ENCODE assay signal across 1 cellular context in genomic region chr3:40452876-40453730, GRCh38.
TF ChIP-seq lines count a peak whose summit lies in the region.

No MANE protein-coding gene starts in this region.

TF ChIP-seq in HepG2, 621 proteins besides CTCF, POLR2A, EP300 and RAD21 (continued from another document and continues in another):
- TF ChIP-seq RERE (CRISPR knock-in tag; IDR thresholded peaks at IDR 0.05; ENCODE audit: low read depth) (0 out of 2 replicates have a peak, but pooled peaks have one; percentile 17), TAF1 (CRISPR knock-in tag; IDR thresholded peaks at IDR 0.05) (peak; percentile 87), KMT2B (CRISPR knock-in tag; IDR thresholded peaks at IDR 0.05) (peak; percentile 83), JARID2 (CRISPR knock-in tag; IDR thresholded peaks at IDR 0.05; ENCODE audit: insufficient replicate concordance) (no peak), RNF2 (conservative IDR thresholded peaks at IDR 0.05; ENCODE audit: low read depth) (0 out of 2 replicates have a peak, but pooled peaks have one; percentile 23), ZNF674 (CRISPR knock-in tag; IDR thresholded peaks at IDR 0.05; ENCODE audit: low read depth) (no peak), TARDBP (CRISPR knock-in tag; IDR thresholded peaks at IDR 0.05) (no peak), ISL2 (CRISPR knock-in tag; IDR thresholded peaks at IDR 0.05) (peak; percentile 25; the same call in 1 of the 2 replicates), FOXA3 (CRISPR knock-in tag; IDR thresholded peaks at IDR 0.05) (peak; percentile 48), MLLT10 (CRISPR knock-in tag; IDR thresholded peaks at IDR 0.05) (no peak), STAT5B (CRISPR knock-in tag; IDR thresholded peaks at IDR 0.05) (no peak), SNAPC2 (CRISPR knock-in tag; IDR thresholded peaks at IDR 0.05) (0 out of 2 replicates have a peak, but pooled peaks have one; percentile 13), NCOA2 (CRISPR knock-in tag; IDR thresholded peaks at IDR 0.05) (no peak), ZNF124 (CRISPR knock-in tag; IDR thresholded peaks at IDR 0.05) (0 out of 2 replicates have a peak, but pooled peaks have one; percentile 40), ZNF331 (CRISPR knock-in tag; IDR thresholded peaks at IDR 0.05) (peak; percentile 69; the same call in 1 of the 2 replicates), ETV6 (CRISPR knock-in tag; conservative IDR thresholded peaks at IDR 0.05) (no peak), CBX1 (IDR thresholded peaks at IDR 0.05; ENCODE audit: low read depth) (no peak), RARA (CRISPR knock-in tag; IDR thresholded peaks at IDR 0.05) (peak; percentile 20; the same call in 1 of the 2 replicates), PAXIP1 (CRISPR knock-in tag; conservative IDR thresholded peaks at IDR 0.05) (peak; percentile 36; the same call in 1 of the 2 replicates), TEAD3 (CRISPR knock-in tag; optimal IDR thresholded peaks at IDR 0.05; ENCODE audit: borderline replicate concordance) (peak; percentile 39), KDM1A (CRISPR knock-in tag; IDR thresholded peaks at IDR 0.05) (no peak), ZMYM3 (CRISPR knock-in tag; IDR thresholded peaks at IDR 0.05) (peak; percentile 26; the same call in 1 of the 2 replicates), ZNF180 (CRISPR knock-in tag; IDR thresholded peaks at IDR 0.05; ENCODE audit: borderline replicate concordance, low read depth) (no peak), RNF219 (CRISPR knock-in tag; IDR thresholded peaks at IDR 0.05) (0 out of 2 replicates have a peak, but pooled peaks have one; percentile 53), ZNF891 (CRISPR knock-in tag; IDR thresholded peaks at IDR 0.05) (peak; percentile 74), JUN (CRISPR knock-in tag; IDR thresholded peaks at IDR 0.05) (peak; percentile 87), ZNF547 (CRISPR knock-in tag; IDR thresholded peaks at IDR 0.05) (0 out of 2 replicates have a peak, but pooled peaks have one; percentile 35), SP1 (IDR thresholded peaks at IDR 0.05) (no peak), SP1 (CRISPR knock-in tag; IDR thresholded peaks at IDR 0.05) (peak; percentile 68), SP2 (CRISPR knock-in tag; IDR thresholded peaks at IDR 0.05) (peak; percentile 85), NR2F6 (IDR thresholded peaks at IDR 0.05) (0 out of 2 replicates have a peak, but pooled peaks have one; percentile 14), NR2F6 (CRISPR knock-in tag; IDR thresholded peaks at IDR 0.05) (no peak; the same call in 1 of the 2 replicates), ZMAT3 (CRISPR knock-in tag; conservative IDR thresholded peaks at IDR 0.05) (peak; percentile 86), ELF1 (CRISPR knock-in tag; IDR thresholded peaks at IDR 0.05) (peak; percentile 44; the same call in 1 of the 2 replicates), GABPB1 (CRISPR knock-in tag; IDR thresholded peaks at IDR 0.05) (peak; percentile 95), ZNF598 (CRISPR knock-in tag; IDR thresholded peaks at IDR 0.05; ENCODE audit: borderline replicate concordance) (peak; percentile 56; the same call in 1 of the 2 replicates), SPEN (CRISPR knock-in tag; IDR thresholded peaks at IDR 0.05; ENCODE audit: low read depth) (peak; percentile 66), HDAC6 (IDR thresholded peaks at IDR 0.05; ENCODE audit: low read depth, low read length) (no peak), SIN3B (IDR thresholded peaks at IDR 0.05; ENCODE audit: low read length) (peak; percentile 28; the same call in 1 of the 2 replicates), SYNCRIP (IDR thresholded peaks at IDR 0.05; ENCODE audit: insufficient read depth, low read depth, low read length) (no peak), ZFY (CRISPR knock-in tag; IDR thresholded peaks at IDR 0.05) (peak; percentile 93), ARHGAP35 (CRISPR knock-in tag; IDR thresholded peaks at IDR 0.05; ENCODE audit: borderline replicate concordance) (0 out of 2 replicates have a peak, but pooled peaks have one; percentile 67), ZNF333 (CRISPR knock-in tag; IDR thresholded peaks at IDR 0.05; ENCODE audit: borderline replicate concordance) (no peak)
- TF ChIP-seq, protein P1, sequence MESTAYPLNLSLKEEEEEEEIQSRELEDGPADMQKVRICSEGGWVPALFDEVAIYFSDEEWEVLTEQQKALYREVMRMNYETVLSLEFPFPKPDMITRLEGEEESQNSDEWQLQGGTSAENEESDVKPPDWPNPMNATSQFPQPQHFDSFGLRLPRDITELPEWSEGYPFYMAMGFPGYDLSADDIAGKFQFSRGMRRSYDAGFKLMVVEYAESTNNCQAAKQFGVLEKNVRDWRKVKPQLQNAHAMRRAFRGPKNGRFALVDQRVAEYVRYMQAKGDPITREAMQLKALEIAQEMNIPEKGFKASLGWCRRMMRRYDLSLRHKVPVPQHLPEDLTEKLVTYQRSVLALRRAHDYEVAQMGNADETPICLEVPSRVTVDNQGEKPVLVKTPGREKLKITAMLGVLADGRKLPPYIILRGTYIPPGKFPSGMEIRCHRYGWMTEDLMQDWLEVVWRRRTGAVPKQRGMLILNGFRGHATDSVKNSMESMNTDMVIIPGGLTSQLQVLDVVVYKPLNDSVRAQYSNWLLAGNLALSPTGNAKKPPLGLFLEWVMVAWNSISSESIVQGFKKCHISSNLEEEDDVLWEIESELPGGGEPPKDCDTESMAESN (CRISPR knock-in tag; conservative IDR thresholded peaks at IDR 0.05), result peak; percentile 92
- TF ChIP-seq, protein P2, sequence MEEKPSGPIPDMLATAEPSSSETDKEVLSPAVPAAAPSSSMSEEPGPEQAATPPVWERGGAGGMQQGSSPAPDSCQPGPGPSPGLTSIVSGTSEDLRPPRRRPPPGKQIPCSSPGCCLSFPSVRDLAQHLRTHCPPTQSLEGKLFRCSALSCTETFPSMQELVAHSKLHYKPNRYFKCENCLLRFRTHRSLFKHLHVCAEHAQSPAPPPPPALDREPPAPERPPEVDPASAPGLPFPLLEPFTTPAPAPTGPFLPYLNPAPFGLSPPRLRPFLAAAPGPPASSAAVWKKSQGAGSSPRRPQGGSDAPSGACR (CRISPR knock-in tag; IDR thresholded peaks at IDR 0.05), result 0 out of 2 replicates have a peak, but pooled peaks have one; percentile 27
- TF ChIP-seq, protein P3, sequence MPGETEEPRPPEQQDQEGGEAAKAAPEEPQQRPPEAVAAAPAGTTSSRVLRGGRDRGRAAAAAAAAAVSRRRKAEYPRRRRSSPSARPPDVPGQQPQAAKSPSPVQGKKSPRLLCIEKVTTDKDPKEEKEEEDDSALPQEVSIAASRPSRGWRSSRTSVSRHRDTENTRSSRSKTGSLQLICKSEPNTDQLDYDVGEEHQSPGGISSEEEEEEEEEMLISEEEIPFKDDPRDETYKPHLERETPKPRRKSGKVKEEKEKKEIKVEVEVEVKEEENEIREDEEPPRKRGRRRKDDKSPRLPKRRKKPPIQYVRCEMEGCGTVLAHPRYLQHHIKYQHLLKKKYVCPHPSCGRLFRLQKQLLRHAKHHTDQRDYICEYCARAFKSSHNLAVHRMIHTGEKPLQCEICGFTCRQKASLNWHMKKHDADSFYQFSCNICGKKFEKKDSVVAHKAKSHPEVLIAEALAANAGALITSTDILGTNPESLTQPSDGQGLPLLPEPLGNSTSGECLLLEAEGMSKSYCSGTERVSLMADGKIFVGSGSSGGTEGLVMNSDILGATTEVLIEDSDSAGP (CRISPR knock-in tag; IDR thresholded peaks at IDR 0.05; ENCODE audit: borderline replicate concordance), result peak; percentile 87
- TF ChIP-seq, protein P4, sequence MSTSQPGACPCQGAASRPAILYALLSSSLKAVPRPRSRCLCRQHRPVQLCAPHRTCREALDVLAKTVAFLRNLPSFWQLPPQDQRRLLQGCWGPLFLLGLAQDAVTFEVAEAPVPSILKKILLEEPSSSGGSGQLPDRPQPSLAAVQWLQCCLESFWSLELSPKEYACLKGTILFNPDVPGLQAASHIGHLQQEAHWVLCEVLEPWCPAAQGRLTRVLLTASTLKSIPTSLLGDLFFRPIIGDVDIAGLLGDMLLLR (CRISPR knock-in tag; IDR thresholded peaks at IDR 0.05), result 0 out of 2 replicates have a peak, but pooled peaks have one; percentile 2
- TF ChIP-seq, protein P5, sequence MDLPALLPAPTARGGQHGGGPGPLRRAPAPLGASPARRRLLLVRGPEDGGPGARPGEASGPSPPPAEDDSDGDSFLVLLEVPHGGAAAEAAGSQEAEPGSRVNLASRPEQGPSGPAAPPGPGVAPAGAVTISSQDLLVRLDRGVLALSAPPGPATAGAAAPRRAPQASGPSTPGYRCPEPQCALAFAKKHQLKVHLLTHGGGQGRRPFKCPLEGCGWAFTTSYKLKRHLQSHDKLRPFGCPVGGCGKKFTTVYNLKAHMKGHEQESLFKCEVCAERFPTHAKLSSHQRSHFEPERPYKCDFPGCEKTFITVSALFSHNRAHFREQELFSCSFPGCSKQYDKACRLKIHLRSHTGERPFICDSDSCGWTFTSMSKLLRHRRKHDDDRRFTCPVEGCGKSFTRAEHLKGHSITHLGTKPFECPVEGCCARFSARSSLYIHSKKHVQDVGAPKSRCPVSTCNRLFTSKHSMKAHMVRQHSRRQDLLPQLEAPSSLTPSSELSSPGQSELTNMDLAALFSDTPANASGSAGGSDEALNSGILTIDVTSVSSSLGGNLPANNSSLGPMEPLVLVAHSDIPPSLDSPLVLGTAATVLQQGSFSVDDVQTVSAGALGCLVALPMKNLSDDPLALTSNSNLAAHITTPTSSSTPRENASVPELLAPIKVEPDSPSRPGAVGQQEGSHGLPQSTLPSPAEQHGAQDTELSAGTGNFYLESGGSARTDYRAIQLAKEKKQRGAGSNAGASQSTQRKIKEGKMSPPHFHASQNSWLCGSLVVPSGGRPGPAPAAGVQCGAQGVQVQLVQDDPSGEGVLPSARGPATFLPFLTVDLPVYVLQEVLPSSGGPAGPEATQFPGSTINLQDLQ (CRISPR knock-in tag; IDR thresholded peaks at IDR 0.05), result no peak
